In genomic region chr1:38047603-38048146, GRCh38 we compare ENCODE assay signal across 9 cellular contexts. TPM values are rescaled to one million over a fixed set of nuclear protein-coding genes. Genes with fewer than 3 reads are reported as not detected.
DNase-seq lines count a peak whose midpoint lies in the region; ATAC-seq and TF ChIP-seq lines count a peak whose summit lies in the region.
"Had no signal": no experiment of that assay in that cellular context is flagged by ENCODE, and none has a peak within 500 bp of the region (broad histone marks: within the 10 kb centered on the region; RNA-seq: fewer than 3 reads in every experiment).

No MANE protein-coding gene starts in this region.

- no peak for TF ChIP-seq POLR2A in testis (IDR thresholded peaks at IDR 0.05)

- peaks cover 3% of the 10 kb centered on the region for H3K4me1 ChIP-seq in testis

- H3K36me3 ChIP-seq in kidney epithelial cell (ENCODE audit: control insufficient read depth, insufficient read depth, low read length) (no peaks in the 10 kb centered on the region), testis (ENCODE audit: low read depth, missing control alignments) (no peaks in the 10 kb centered on the region)

- H3K9me3 Mint-ChIP-seq in activated CD4-positive, alpha-beta T cell treated with anti-CD3 and anti-CD28 coated beads, Interleukin-2, amount 10 ng/mL, durations not matched to agents 24 days and 14 days, result no peaks in the 10 kb centered on the region

- H3K27ac ChIP-seq in testis, result peak overlapping the region in 1 of 2 donors; percentile 53

- TF ChIP-seq CTCF in kidney epithelial cell (IDR thresholded peaks at IDR 0.05; ENCODE audit: insufficient read depth, low read length, poor library complexity, severe bottlenecking) (no peak), testis (IDR thresholded peaks at IDR 0.05) (no peak)

- no peaks in the 10 kb centered on the region for H3K36me3 Mint-ChIP-seq in activated CD4-positive, alpha-beta T cell treated with anti-CD3 and anti-CD28 coated beads, Interleukin-2, amount 10 ng/mL, durations not matched to agents 24 days and 14 days (ENCODE audit: low read depth)

- DNase-seq in activated CD4-positive, alpha-beta T cell treated with anti-CD3 and anti-CD28 coated beads, Interleukin-2, amount 10 ng/mL, durations not matched to agents 24 days and 14 days, result no peak
- DNase-seq in activated CD4-positive, alpha-beta T cell treated with anti-CD3 and anti-CD28 coated beads for 4 hours, result no peak
- DNase-seq in amniotic epithelial cell (ENCODE audit: low read depth) (peak; percentile 31), kidney epithelial cell (ENCODE audit: low read depth) (no peak), testis (peak; percentile 30), putamen (ENCODE audit: low spot score) (no peak)

- H3K9me3 ChIP-seq in testis, result no peaks in the 10 kb centered on the region

- ATAC-seq in GM18520 (IDR thresholded peaks at IDR 0.05; ENCODE audit: unreplicated experiment) (no peak), HG03460 (IDR thresholded peaks at IDR 0.05; ENCODE audit: unreplicated experiment) (no peak)

- H3K4me3 Mint-ChIP-seq in activated CD4-positive, alpha-beta T cell treated with anti-CD3 and anti-CD28 coated beads, Interleukin-2, amount 10 ng/mL, durations not matched to agents 24 days and 14 days, result peak overlapping the region; percentile 81

- WGBS in testis, 2 donors, result 9 to 14% methylated on average over 33 to 34 of the region's 34 CpGs

- peak overlapping the region; percentile 58 for H3K27ac Mint-ChIP-seq in activated CD4-positive, alpha-beta T cell treated with anti-CD3 and anti-CD28 coated beads, Interleukin-2, amount 10 ng/mL, durations not matched to agents 24 days and 14 days

- H3K4me3 ChIP-seq in kidney epithelial cell (ENCODE audit: low read depth, low read length) (peak overlapping the region; percentile 41), testis (peak overlapping the region; percentile 58 to 66)

- peaks cover 13% of the 10 kb centered on the region for H3K4me1 Mint-ChIP-seq in activated CD4-positive, alpha-beta T cell treated with anti-CD3 and anti-CD28 coated beads, Interleukin-2, amount 10 ng/mL, durations not matched to agents 24 days and 14 days

- intact Hi-C loops in activated CD4-positive, alpha-beta T cell treated with anti-CD3 and anti-CD28 coated beads, Interleukin-2, amount 10 ng/mL, durations not matched to agents 24 days and 14 days (cut with micrococcal nuclease), result loop anchor here (1.0 to 5.0 kb wide), 2 partner anchors 17 to 770 kb away; no protein-coding TSS in a partner anchor
- intact Hi-C loops in testis (cut with DNase I; ENCODE audit: low total_unique reads), result no loop called here

- H3K27me3 ChIP-seq in kidney epithelial cell (ENCODE audit: control insufficient read depth, insufficient read depth, low read length) (peaks cover 62% of the 10 kb centered on the region), testis (no peaks in the 10 kb centered on the region)

- peaks cover 43% of the 10 kb centered on the region for H3K27me3 Mint-ChIP-seq in activated CD4-positive, alpha-beta T cell treated with anti-CD3 and anti-CD28 coated beads, Interleukin-2, amount 10 ng/mL, durations not matched to agents 24 days and 14 days

RNA-seq across cellular contexts. Expression of gene POU3F1, which starts 1.1 kb away (rescaled TPM):
- 1.4 and 1.5 TPM in 2 replicates for total RNA-seq in activated CD4-positive, alpha-beta T cell treated with anti-CD3 and anti-CD28 coated beads, Interleukin-2, amount 10 ng/mL, durations not matched to agents 24 days and 14 days
- 0.08 TPM in 1 of 2 replicates, not detected in the other for total RNA-seq in kidney epithelial cell
- 1 to 10 TPM; 6.0 to 6.8 TPM for total RNA-seq in testis
- 1.6 TPM for polyA plus RNA-seq in testis (ENCODE audit: insufficient read depth, low read depth, low replicate concordance)
- total RNA-seq: RPMI7951 had no signal

RNA-seq across cellular contexts. Expression of gene UTP11, which starts 35.1 kb away (rescaled TPM):
- 99.5 and 111 TPM in 2 replicates for total RNA-seq in activated CD4-positive, alpha-beta T cell treated with anti-CD3 and anti-CD28 coated beads, Interleukin-2, amount 10 ng/mL, durations not matched to agents 24 days and 14 days
- total RNA-seq in kidney epithelial cell, result 42.8 and 62.3 TPM in 2 replicates
- total RNA-seq in testis, result 10 to 100 TPM; 35.6 to 42.4 TPM
- 43.3 TPM for polyA plus RNA-seq in testis (ENCODE audit: insufficient read depth, low read depth, low replicate concordance)

RNA-seq across cellular contexts. Expression of gene FHL3, which starts 42.4 kb away (rescaled TPM):
- 40.8 and 41.9 TPM in 2 replicates for total RNA-seq in activated CD4-positive, alpha-beta T cell treated with anti-CD3 and anti-CD28 coated beads, Interleukin-2, amount 10 ng/mL, durations not matched to agents 24 days and 14 days
- total RNA-seq in kidney epithelial cell (40.8 and 48.0 TPM in 2 replicates), testis (10 to 100 TPM; 21.3 to 28.7 TPM)
- polyA plus RNA-seq in testis (ENCODE audit: insufficient read depth, low read depth, low replicate concordance), result 20.7 TPM

RNA-seq across cellular contexts. Expression of gene SF3A3, which starts 57.9 kb away (rescaled TPM):
- total RNA-seq in activated CD4-positive, alpha-beta T cell treated with anti-CD3 and anti-CD28 coated beads, Interleukin-2, amount 10 ng/mL, durations not matched to agents 24 days and 14 days, result 132 and 144 TPM in 2 replicates
- total RNA-seq in kidney epithelial cell, result 50.7 and 79.6 TPM in 2 replicates
- total RNA-seq in testis, result 10 to 100 TPM; 59.3 to 74.6 TPM
- 87.5 TPM for polyA plus RNA-seq in testis (ENCODE audit: insufficient read depth, low read depth, low replicate concordance)

Comparison
In these comparisons a context has a peak if more than half of its experiments do, and no peak if none do; other contexts are left out.
1. DNase-seq: peak in amniotic epithelial cell (single experiment) and testis (single experiment); none in activated CD4-positive, alpha-beta T cell treated with anti-CD3 and anti-CD28 coated beads, Interleukin-2, amount 10 ng/mL, durations not matched to agents 24 days and 14 days (single experiment), activated CD4-positive, alpha-beta T cell treated with anti-CD3 and anti-CD28 coated beads for 4 hours (0 of 2), kidney epithelial cell (single experiment) and putamen (single experiment).